23 cellular contexts compared by ENCODE assay signal in genomic region chr7:55400191-55400590, GRCh38.
"Had no signal": no experiment of that assay in that cellular context is flagged by ENCODE, and none has a peak within 500 bp of the region (broad histone marks: within the 10 kb centered on the region; RNA-seq: fewer than 3 reads in every experiment).

No MANE protein-coding gene starts in this region.

- H3K4me1 Mint-ChIP-seq: activated CD4-positive, alpha-beta T cell treated with anti-CD3 and anti-CD28 coated beads, Interleukin-2, amount 10 ng/mL, durations not matched to agents 7 days and 5 days; activated naive CD4-positive, alpha-beta T cell treated with anti-CD3 and anti-CD28 coated beads, Interleukin-2, amount 50 U/mL, for 24 hours; nephron progenitor cell had no signal

- DNase-seq: activated CD4-positive, alpha-beta T cell treated with anti-CD3 and anti-CD28 coated beads, Interleukin-2, amount 10 ng/mL, durations not matched to agents 7 days and 5 days; activated CD4-positive, CD25-positive, alpha-beta regulatory T cell treated with anti-CD3 and anti-CD28 coated beads, Interleukin-2, amount 50 U/mL, for 72 hours; activated CD8-positive, alpha-beta T cell treated with anti-CD3 and anti-CD28 coated beads for 36 hours; activated gamma-delta T cell treated with Interleukin-2 at 50 U/mL for 16 hours; adrenal gland; central memory CD4-positive, alpha-beta T cell; dorsolateral prefrontal cortex; esophagus squamous epithelium; gastrocnemius medialis; islet precursor cell; left colon; mesendoderm; mucosa of descending colon; nephron progenitor cell; pancreas; psoas muscle; stimulated activated CD4-positive, alpha-beta T cell treated with anti-CD3 and anti-CD28 coated beads, Interleukin-4, amount 100 ng/mL, for 4 hours; stimulated activated naive CD8-positive, alpha-beta T cell treated with anti-CD3 and anti-CD28 coated beads, Interleukin-15, Interleukin-2, amounts not matched to agents 100 U/mL and 50 U/mL, for 24 hours; T-helper 1 cell; WERI-Rb-1 had no signal

- H3K9me3 ChIP-seq: adrenal gland, ascending aorta, esophagus squamous epithelium, gastrocnemius medialis, mucosa of descending colon, pancreas, psoas muscle, right atrium auricular region had no signal

- H3K27me3 ChIP-seq: adrenal gland, ascending aorta, dorsolateral prefrontal cortex, esophagus squamous epithelium, gastrocnemius medialis, pancreas, right atrium auricular region had no signal

- H3K9me3 Mint-ChIP-seq: activated CD4-positive, alpha-beta T cell treated with anti-CD3 and anti-CD28 coated beads, Interleukin-2, amount 10 ng/mL, durations not matched to agents 7 days and 5 days; activated CD8-positive, alpha-beta T cell treated with anti-CD3 and anti-CD28 coated beads for 36 hours; activated naive CD4-positive, alpha-beta T cell treated with anti-CD3 and anti-CD28 coated beads, Interleukin-2, amount 50 U/mL, for 24 hours had no signal

- H3K27ac Mint-ChIP-seq: activated CD4-positive, alpha-beta T cell treated with anti-CD3 and anti-CD28 coated beads, Interleukin-2, amount 10 ng/mL, durations not matched to agents 7 days and 5 days; activated CD8-positive, alpha-beta T cell treated with anti-CD3 and anti-CD28 coated beads for 36 hours; activated naive CD4-positive, alpha-beta T cell treated with anti-CD3 and anti-CD28 coated beads, Interleukin-2, amount 50 U/mL, for 24 hours; nephron progenitor cell had no signal

- H3K27me3 Mint-ChIP-seq: activated CD4-positive, alpha-beta T cell treated with anti-CD3 and anti-CD28 coated beads, Interleukin-2, amount 10 ng/mL, durations not matched to agents 7 days and 5 days; activated CD8-positive, alpha-beta T cell treated with anti-CD3 and anti-CD28 coated beads for 36 hours; activated naive CD4-positive, alpha-beta T cell treated with anti-CD3 and anti-CD28 coated beads, Interleukin-2, amount 50 U/mL, for 24 hours had no signal

- ATAC-seq: activated CD8-positive, alpha-beta T cell treated with anti-CD3 and anti-CD28 coated beads for 36 hours; gastrocnemius medialis; left colon; mucosa of descending colon; pancreas; psoas muscle; stimulated activated naive CD8-positive, alpha-beta T cell treated with anti-CD3 and anti-CD28 coated beads, Interleukin-15, Interleukin-2, amounts not matched to agents 100 U/mL and 50 U/mL, for 24 hours had no signal

- H3K27ac ChIP-seq: adrenal gland, ascending aorta, dorsolateral prefrontal cortex, esophagus squamous epithelium, gastrocnemius medialis, pancreas, psoas muscle, right atrium auricular region, WERI-Rb-1 had no signal

- H3K4me1 ChIP-seq: adrenal gland, ascending aorta, esophagus squamous epithelium, gastrocnemius medialis, pancreas, psoas muscle, right atrium auricular region had no signal

- H3K4me3 ChIP-seq: adrenal gland, ascending aorta, dorsolateral prefrontal cortex, esophagus squamous epithelium, gastrocnemius medialis, mucosa of descending colon, pancreas, psoas muscle, right atrium auricular region had no signal

- H3K4me3 Mint-ChIP-seq: activated CD4-positive, alpha-beta T cell treated with anti-CD3 and anti-CD28 coated beads, Interleukin-2, amount 10 ng/mL, durations not matched to agents 7 days and 5 days; activated CD8-positive, alpha-beta T cell treated with anti-CD3 and anti-CD28 coated beads for 36 hours; activated naive CD4-positive, alpha-beta T cell treated with anti-CD3 and anti-CD28 coated beads, Interleukin-2, amount 50 U/mL, for 24 hours; nephron progenitor cell had no signal
